ENCODE assay signal across 17 cellular contexts in the genomic region with DNA sequence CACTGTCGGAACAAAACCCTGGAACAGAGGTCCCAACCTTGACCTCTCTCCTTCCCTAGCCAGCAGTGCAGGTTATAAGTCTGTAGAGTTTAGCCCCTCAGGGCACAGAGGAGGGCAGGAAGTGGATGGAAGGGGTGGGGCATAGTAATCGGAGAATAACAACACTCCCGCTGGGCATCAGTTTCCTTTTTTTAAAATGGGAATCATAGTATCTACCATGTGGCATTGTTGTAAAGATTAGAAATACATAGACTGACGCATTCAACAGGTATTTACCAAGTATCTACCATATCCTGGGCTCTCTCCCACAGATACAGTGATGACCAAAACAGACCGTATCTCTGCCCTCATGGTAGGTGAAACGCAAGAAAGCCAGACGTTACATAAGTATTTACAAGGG. TPM values are rescaled to one million over a fixed set of nuclear protein-coding genes. Genes with fewer than 3 reads are reported as not detected.
"Had no signal": no experiment of that assay in that cellular context is flagged by ENCODE, and none has a peak within 500 bp of the region (broad histone marks: within the 10 kb centered on the region; RNA-seq: fewer than 3 reads in every experiment).

No MANE protein-coding gene starts in this region.

- H3K4me1 ChIP-seq: esophagus muscularis mucosa, gastroesophageal sphincter, sigmoid colon, stomach, uterus had no signal

- H3K9me3 ChIP-seq: esophagus muscularis mucosa, gastroesophageal sphincter, mucosa of descending colon, sigmoid colon, stomach, uterus had no signal

- ATAC-seq: gastroesophageal sphincter; left lobe of liver; mucosa of descending colon; naive thymus-derived CD8-positive, alpha-beta T cell had no signal

- H3K27ac ChIP-seq: epithelial cell of prostate, esophagus muscularis mucosa, gastroesophageal sphincter, sigmoid colon, skin epidermis, stomach, uterus had no signal

- DNase-seq: effector memory CD4-positive, alpha-beta T cell; glutamatergic neuron; islet precursor cell; mammary epithelial cell; mucosa of descending colon; naive thymus-derived CD8-positive, alpha-beta T cell; posterior cingulate gyrus; sigmoid colon; stimulated activated naive CD4-positive, alpha-beta T cell; stomach; substantia nigra; uterus had no signal

- H3K36me3 ChIP-seq: esophagus muscularis mucosa, gastroesophageal sphincter, sigmoid colon, stomach, uterus had no signal

- H3K27me3 ChIP-seq: uterus had no signal

- H3K4me3 ChIP-seq: esophagus muscularis mucosa, gastroesophageal sphincter, mucosa of descending colon, sigmoid colon, skin epidermis, stomach, uterus had no signal

RNA-seq across cellular contexts. Expression of a gene that starts 24.9 kb away (rescaled TPM):
- polyA plus RNA-seq: naive thymus-derived CD8-positive, alpha-beta T cell had no signal
